In genomic region chr14:24378327-24378726, GRCh38 we compare ENCODE assay signal across 21 cellular contexts. TPM values are rescaled to one million over a fixed set of nuclear protein-coding genes. Genes with fewer than 3 reads are reported as not detected.
"Had no signal": no experiment of that assay in that cellular context is flagged by ENCODE, and none has a peak within 500 bp of the region (broad histone marks: within the 10 kb centered on the region; RNA-seq: fewer than 3 reads in every experiment).

No MANE protein-coding gene starts in this region.

- H3K36me3 Mint-ChIP-seq: activated CD4-positive, alpha-beta memory T cell treated with anti-CD3 and anti-CD28 coated beads for 36 hours; activated naive CD4-positive, alpha-beta T cell treated with anti-CD3 and anti-CD28 coated beads, Interleukin-2, amount 10 ng/mL, durations not matched to agents 7 days and 5 days; memory B cell had no signal

- H3K9me3 Mint-ChIP-seq: activated CD4-positive, alpha-beta memory T cell treated with anti-CD3 and anti-CD28 coated beads for 36 hours; activated naive CD4-positive, alpha-beta T cell treated with anti-CD3 and anti-CD28 coated beads, Interleukin-2, amount 10 ng/mL, durations not matched to agents 7 days and 5 days; activated T-cell treated with anti-CD3 and anti-CD28 coated beads, Interleukin-2, amount 50 U/mL, for 72 hours; dendritic cell treated with granulocyte-macrophage colony-stimulating factor and Interleukin-4, amounts not matched to agents 40 ng/mL and 50 ng/mL, for 4 days; memory B cell; neural crest cell; T-helper 1 cell treated with Interleukin-12 subunit alpha and Interleukin-12 subunit beta and Interleukin-4 antibody, amounts not matched to agents 30 μg/mL and 1 μg/mL, for 36 hours had no signal

- H3K4me3 Mint-ChIP-seq: activated CD4-positive, alpha-beta memory T cell treated with anti-CD3 and anti-CD28 coated beads for 36 hours; activated naive CD4-positive, alpha-beta T cell treated with anti-CD3 and anti-CD28 coated beads, Interleukin-2, amount 10 ng/mL, durations not matched to agents 7 days and 5 days; activated T-cell treated with anti-CD3 and anti-CD28 coated beads, Interleukin-2, amount 50 U/mL, for 72 hours; dendritic cell treated with granulocyte-macrophage colony-stimulating factor and Interleukin-4, amounts not matched to agents 40 ng/mL and 50 ng/mL, for 4 days; memory B cell; neural crest cell; T-helper 1 cell treated with Interleukin-12 subunit alpha and Interleukin-12 subunit beta and Interleukin-4 antibody, amounts not matched to agents 30 μg/mL and 1 μg/mL, for 36 hours had no signal

- H3K27ac Mint-ChIP-seq: activated CD4-positive, alpha-beta memory T cell treated with anti-CD3 and anti-CD28 coated beads for 36 hours; activated naive CD4-positive, alpha-beta T cell treated with anti-CD3 and anti-CD28 coated beads, Interleukin-2, amount 10 ng/mL, durations not matched to agents 7 days and 5 days; activated T-cell treated with anti-CD3 and anti-CD28 coated beads, Interleukin-2, amount 50 U/mL, for 72 hours; dendritic cell treated with granulocyte-macrophage colony-stimulating factor and Interleukin-4, amounts not matched to agents 40 ng/mL and 50 ng/mL, for 4 days; memory B cell; T-helper 1 cell treated with Interleukin-12 subunit alpha and Interleukin-12 subunit beta and Interleukin-4 antibody, amounts not matched to agents 30 μg/mL and 1 μg/mL, for 36 hours had no signal

- H3K27ac ChIP-seq: foreskin keratinocyte had no signal

- H3K4me1 Mint-ChIP-seq: memory B cell, neural crest cell had no signal

- H3K27me3 ChIP-seq: foreskin keratinocyte, sigmoid colon had no signal

- H3K4me3 ChIP-seq: sigmoid colon, smooth muscle cell had no signal

- H3K9me3 ChIP-seq: sigmoid colon had no signal

- DNase-seq: activated CD4-positive, alpha-beta memory T cell treated with anti-CD3 and anti-CD28 coated beads for 36 hours; activated CD4-positive, alpha-beta T cell treated with anti-CD3 and anti-CD28 coated beads for 4 hours; activated CD4-positive, CD25-positive, alpha-beta regulatory T cell; activated effector memory CD4-positive, alpha-beta T cell treated with Interleukin-2 at 50 U/mL for 16 hours; activated naive CD4-positive, alpha-beta T cell treated with anti-CD3 and anti-CD28 coated beads, Interleukin-2, amount 10 ng/mL, durations not matched to agents 7 days and 5 days; activated T-cell treated with anti-CD3 and anti-CD28 coated beads, Interleukin-2, amount 50 U/mL, for 72 hours; amygdala; effector CD4-positive, alpha-beta T cell; foreskin keratinocyte; occipital lobe; sigmoid colon; stimulated activated CD4-positive, alpha-beta T cell treated with anti-CD3 and anti-CD28 coated beads, Interleukin-15, amount 100 ng/mL, for 24 hours; stimulated activated CD4-positive, alpha-beta T cell treated with anti-CD3 and anti-CD28 coated beads, Interleukin-2, amount 100 ng/mL, for 48 hours; stimulated activated CD8-positive, alpha-beta memory T cell treated with anti-CD3 and anti-CD28 coated beads, Interleukin-4, amount 100 ng/mL, for 48 hours; stimulated activated naive CD4-positive, alpha-beta T cell; T1000 had no signal

- H3K4me2 ChIP-seq: smooth muscle cell had no signal

RNA-seq across cellular contexts. Expression of gene RIPK3, which starts 38.5 kb away (rescaled TPM):
- polyA plus RNA-seq: smooth muscle cell had no signal

RNA-seq across cellular contexts. Expression of gene ADCY4, which starts 43.5 kb away (rescaled TPM):
- polyA plus RNA-seq: smooth muscle cell had no signal
